Comparison of ENCODE assay signal across 14 cellular contexts in the genomic region with DNA sequence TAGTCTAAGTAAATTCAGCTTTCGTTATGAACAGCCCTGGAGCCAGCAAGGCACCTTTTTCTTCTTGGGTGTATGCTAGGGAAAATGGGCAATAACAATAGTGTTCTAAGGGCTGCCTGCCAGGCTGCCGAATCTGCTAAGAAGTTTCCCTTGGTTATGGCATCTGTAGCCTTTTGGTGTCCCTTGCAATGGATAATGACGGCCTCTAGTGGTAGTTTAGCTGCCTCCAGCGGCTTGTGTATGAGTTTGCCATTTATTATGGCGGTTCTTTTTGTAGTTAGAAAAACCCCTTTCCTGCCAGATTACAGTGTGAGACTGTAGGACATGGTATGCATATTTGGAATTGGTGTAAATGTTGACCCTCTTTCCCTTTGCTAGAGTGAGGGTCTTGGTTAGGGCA.
DNase-seq lines count a peak whose midpoint lies in the region; TF ChIP-seq lines count a peak whose summit lies in the region.
"Had no signal": no experiment of that assay in that cellular context is flagged by ENCODE, and none has a peak within 500 bp of the region (broad histone marks: within the 10 kb centered on the region; RNA-seq: fewer than 3 reads in every experiment).

No MANE protein-coding gene starts in this region.

- peak; percentile 0 for DNase-seq in NCI-H748 (lab: John Stamatoyannopoulos, UW; ENCODE audit: unreplicated experiment)
- no peak for DNase-seq in NCI-H748 treated with DMSO at 0.1 percent for 48 hours (lab: John Stamatoyannopoulos, UW)
- DNase-seq in SK-MEL-5 (ENCODE audit: low read depth, low spot score): peak; percentile 33
- DNase-seq in endodermal cell: no peak
- DNase-seq in NCI-H1092 (lab: John Stamatoyannopoulos, UW): no peak
- no peak for DNase-seq in posterior cingulate gyrus
- no peak for DNase-seq in MCF 10A (ENCODE audit: unreplicated experiment)
- DNase-seq in cerebellum (ENCODE audit: low spot score): no peak
- DNase-seq: Caco-2; CD8-positive, alpha-beta memory T cell; DND-41; GDM1 had no signal

- H3K36me3 Mint-ChIP-seq in endodermal cell (ENCODE audit: low read depth): peaks cover 9% of the 10 kb centered on the region
- H3K36me3 Mint-ChIP-seq in MCF 10A (ENCODE audit: insufficient read depth, unreplicated experiment): peaks cover 5% of the 10 kb centered on the region

- H3K27ac ChIP-seq in endodermal cell (ENCODE audit: low read depth, low read length): no peak overlapping the region
- H3K27ac ChIP-seq: 22Rv1 had no signal

- BruUV-seq in MCF 10A (replicated peaks; lab: Mats Ljungman, UMichigan): no TSS peak

- H3K27me3 Mint-ChIP-seq in endodermal cell (ENCODE audit: insufficient read depth) (no peaks in the 10 kb centered on the region), MCF 10A (ENCODE audit: insufficient read depth, unreplicated experiment) (no peaks in the 10 kb centered on the region)

- no peak overlapping the region for H3K4me3 Mint-ChIP-seq in endodermal cell
- no peak overlapping the region for H3K4me3 Mint-ChIP-seq in MCF 10A (ENCODE audit: unreplicated experiment)
- H3K4me3 Mint-ChIP-seq: CD14-positive monocyte; CD8-positive, alpha-beta memory T cell had no signal

- no peaks in the 10 kb centered on the region for H3K9me3 ChIP-seq in endodermal cell (ENCODE audit: control insufficient read depth, low read length)
- H3K9me3 ChIP-seq: Caco-2 had no signal

- peaks cover 19% of the 10 kb centered on the region for H3K9me3 Mint-ChIP-seq in endodermal cell
- H3K9me3 Mint-ChIP-seq in MCF 10A (ENCODE audit: unreplicated experiment): no peaks in the 10 kb centered on the region

- H3K9ac ChIP-seq in endodermal cell (ENCODE audit: extremely low read depth, low read length, poor library complexity, severe bottlenecking): no peak overlapping the region

- WGBS in endodermal cell (ENCODE audit: insufficient coverage in 1 of 2, insufficient read length in 1 of 2), 2 experiments: 87% methylated on average over 5 of the region's 5 CpGs; no CpG with 5 or more reads in 1 of the 2 experiments

- CTCF ChIA-PET in MCF 10A (lab: Yijun Ruan, JAX): no interaction called here

- H3K36me3 ChIP-seq in endodermal cell (ENCODE audit: control insufficient read depth, insufficient read depth, low read length): no peaks in the 10 kb centered on the region

- TF ChIP-seq CTCF in endodermal cell (conservative IDR thresholded peaks at IDR 0.05) (peak; percentile 49), MCF 10A (IDR thresholded peaks at IDR 0.05; ENCODE audit: unreplicated experiment) (no peak)

- peaks cover 2% of the 10 kb centered on the region for H3K4me1 Mint-ChIP-seq in endodermal cell
- no peaks in the 10 kb centered on the region for H3K4me1 Mint-ChIP-seq in MCF 10A (ENCODE audit: insufficient read depth, unreplicated experiment)
- H3K4me1 Mint-ChIP-seq: CD14-positive monocyte; CD8-positive, alpha-beta memory T cell had no signal

- POLR2A ChIA-PET in MCF 10A (lab: Yijun Ruan, JAX): no interaction called here

- H3K4me3 ChIP-seq in endodermal cell (ENCODE audit: low read length): no peak overlapping the region

- in situ Hi-C loops in SK-MEL-5 (cut with HindIII; ENCODE audit: low pct_unique_long_range_greater_than_20kb, low sequenced_read_pairs): no loop called here

- no peaks in the 10 kb centered on the region for H3K27me3 ChIP-seq in endodermal cell (ENCODE audit: control insufficient read depth, insufficient read depth, low read length, poor library complexity, severe bottlenecking)

- H3K4me1 ChIP-seq in endodermal cell (ENCODE audit: control insufficient read depth, insufficient read depth, low read length): no peaks in the 10 kb centered on the region

- H3K27ac Mint-ChIP-seq in endodermal cell (no peak overlapping the region), MCF 10A (ENCODE audit: low read depth, unreplicated experiment) (no peak overlapping the region)
- H3K27ac Mint-ChIP-seq: CD14-positive monocyte; CD8-positive, alpha-beta memory T cell had no signal

- intact Hi-C loops in posterior cingulate gyrus (cut with DNase I): no loop called here
- intact Hi-C loops in MCF 10A (cut with micrococcal nuclease): no loop called here

Comparison
In these comparisons a context has a peak if more than half of its experiments do, and no peak if none do; other contexts are left out.
1. DNase-seq: peak in NCI-H748 (single experiment) and SK-MEL-5 (single experiment); none in NCI-H748 treated with DMSO at 0.1 percent for 48 hours (single experiment), endodermal cell (single experiment), NCI-H1092 (single experiment), posterior cingulate gyrus (0 of 10), MCF 10A (single experiment) and cerebellum (single experiment).